Comparison of ENCODE assay signal across 9 cellular contexts in genomic region chr22:40603088-40603605, GRCh38. TPM values are rescaled to one million over a fixed set of nuclear protein-coding genes. Genes with fewer than 3 reads are reported as not detected.
DNase-seq lines count a peak whose midpoint lies in the region; TF ChIP-seq lines count a peak whose summit lies in the region.
"Had no signal": no experiment of that assay in that cellular context is flagged by ENCODE, and none has a peak within 500 bp of the region (broad histone marks: within the 10 kb centered on the region; RNA-seq: fewer than 3 reads in every experiment).

No MANE protein-coding gene starts in this region.

- no peaks in the 10 kb centered on the region for H3K9me3 Mint-ChIP-seq in activated naive CD4-positive, alpha-beta T cell treated with anti-CD3 and anti-CD28 coated beads, Interleukin-2, amount 10 ng/mL, durations not matched to agents 7 days and 5 days

- TF ChIP-seq CTCF in left ventricle myocardium inferior (IDR thresholded peaks at IDR 0.05; ENCODE audit: borderline replicate concordance) (no peak), right atrium auricular region (IDR thresholded peaks at IDR 0.05) (no peak), brain microvascular endothelial cell (IDR thresholded peaks at IDR 0.05; ENCODE audit: low read depth, low read length, missing control alignments) (no peak)

- in situ Hi-C loops in brain microvascular endothelial cell (cut with HindIII; ENCODE audit: low pct_ligation_motif_present, low sequenced_read_pairs): no loop called here

- H3K9me3 ChIP-seq in left ventricle myocardium inferior (replicated peaks) (no peaks in the 10 kb centered on the region), right atrium auricular region (no peaks in the 10 kb centered on the region)

- no peak for DNase-seq in left ventricle myocardium inferior
- DNase-seq in right atrium auricular region (ENCODE audit: low spot score): no peak
- DNase-seq in brain microvascular endothelial cell: peak; percentile 55
- DNase-seq in kidney tubule cell (ENCODE audit: low spot score): peak; percentile 39
- DNase-seq in AML-193 (lab: John Stamatoyannopoulos, UW): no peak
- no peak for DNase-seq in HuH-7.5 (ENCODE audit: low spot score)
- no peak for DNase-seq in activated naive CD4-positive, alpha-beta T cell treated with anti-CD3 and anti-CD28 coated beads, Interleukin-2, amount 10 ng/mL, durations not matched to agents 7 days and 5 days
- no peak for DNase-seq in cerebellum (ENCODE audit: low spot score)
- DNase-seq: Right ventricle myocardium superior had no signal

- H3K4me3 ChIP-seq in left ventricle myocardium inferior (no peak overlapping the region), right atrium auricular region (no peak overlapping the region), brain microvascular endothelial cell (ENCODE audit: low read depth, low read length) (no peak overlapping the region)

- no peak overlapping the region for H3K27ac Mint-ChIP-seq in activated naive CD4-positive, alpha-beta T cell treated with anti-CD3 and anti-CD28 coated beads, Interleukin-2, amount 10 ng/mL, durations not matched to agents 7 days and 5 days

- H3K36me3 ChIP-seq in left ventricle myocardium inferior (no peaks in the 10 kb centered on the region), right atrium auricular region (no peaks in the 10 kb centered on the region), brain microvascular endothelial cell (replicated peaks) (no peaks in the 10 kb centered on the region)

- H3K4me1 ChIP-seq in left ventricle myocardium inferior (peaks cover 69% of the 10 kb centered on the region), right atrium auricular region (peaks cover 0 to 67% of the 10 kb centered on the region in 2 donors)

- H3K4me3 Mint-ChIP-seq in activated naive CD4-positive, alpha-beta T cell treated with anti-CD3 and anti-CD28 coated beads, Interleukin-2, amount 10 ng/mL, durations not matched to agents 7 days and 5 days: no peak overlapping the region

- H3K36me3 Mint-ChIP-seq in activated naive CD4-positive, alpha-beta T cell treated with anti-CD3 and anti-CD28 coated beads, Interleukin-2, amount 10 ng/mL, durations not matched to agents 7 days and 5 days: no peaks in the 10 kb centered on the region

- no peaks in the 10 kb centered on the region for H3K27me3 Mint-ChIP-seq in activated naive CD4-positive, alpha-beta T cell treated with anti-CD3 and anti-CD28 coated beads, Interleukin-2, amount 10 ng/mL, durations not matched to agents 7 days and 5 days

- CTCF ChIA-PET in activated naive CD4-positive, alpha-beta T cell treated with anti-CD3 and anti-CD28 coated beads, Interleukin-2, amount 10 ng/mL, durations not matched to agents 7 days and 5 days (lab: Charles Lee): no interaction called here

- peaks cover 10% of the 10 kb centered on the region for H3K4me1 Mint-ChIP-seq in activated naive CD4-positive, alpha-beta T cell treated with anti-CD3 and anti-CD28 coated beads, Interleukin-2, amount 10 ng/mL, durations not matched to agents 7 days and 5 days

- no peaks in the 10 kb centered on the region for H3K27me3 ChIP-seq in left ventricle myocardium inferior (ENCODE audit: low read depth)
- H3K27me3 ChIP-seq in right atrium auricular region: no peaks in the 10 kb centered on the region
- H3K27me3 ChIP-seq in brain microvascular endothelial cell (replicated peaks): no peaks in the 10 kb centered on the region

- intact Hi-C loops in left ventricle myocardium inferior (cut with micrococcal nuclease): no loop called here

- H3K27ac ChIP-seq in left ventricle myocardium inferior (replicated peaks) (peak overlapping the region; percentile 27), right atrium auricular region (no peak overlapping the region), brain microvascular endothelial cell (peak overlapping the region; percentile 1)

RNA-seq across cellular contexts. Expression of gene MRTFA, which starts 33.4 kb away (rescaled TPM):
- total RNA-seq in left ventricle myocardium inferior (19.2 TPM), right atrium auricular region (10 to 100 TPM; 45.8 to 55.2 TPM), cerebellum (38.5 TPM)

Comparison
In these comparisons a context has a peak if more than half of its experiments do, and no peak if none do; other contexts are left out.
1. H3K27ac ChIP-seq: peak in left ventricle myocardium inferior (single experiment) and brain microvascular endothelial cell (single experiment); none in right atrium auricular region (0 of 2).
2. DNase-seq: peak in brain microvascular endothelial cell (single experiment) and kidney tubule cell (single experiment); none in left ventricle myocardium inferior (single experiment), right atrium auricular region (single experiment), AML-193 (0 of 2), HuH-7.5 (single experiment), activated naive CD4-positive, alpha-beta T cell treated with anti-CD3 and anti-CD28 coated beads, Interleukin-2, amount 10 ng/mL, durations not matched to agents 7 days and 5 days (single experiment) and cerebellum (single experiment).